8 cellular contexts compared by ENCODE assay signal in genomic region chr11:63888170-63889086, GRCh38. TPM values are rescaled to one million over a fixed set of nuclear protein-coding genes. Genes with fewer than 3 reads are reported as not detected.
DNase-seq lines count a peak whose midpoint lies in the region; ATAC-seq and TF ChIP-seq lines count a peak whose summit lies in the region.

No MANE protein-coding gene starts in this region.

- no peaks in the 10 kb centered on the region for H3K27me3 Mint-ChIP-seq in natural killer cell treated with Interleukin-12 subunit alpha and Interleukin-12 subunit beta and Interleukin-15 and Interleukin-18, amount 100 ng/mL, for 72 hours
- H3K27me3 Mint-ChIP-seq in stimulated activated naive CD8-positive, alpha-beta T cell treated with anti-CD3 and anti-CD28 coated beads, Interleukin-15, Interleukin-2, amounts not matched to agents 100 ng/mL and 50 ng/mL, for 24 hours, result no peaks in the 10 kb centered on the region

- H3K9me3 Mint-ChIP-seq in natural killer cell treated with Interleukin-12 subunit alpha and Interleukin-12 subunit beta and Interleukin-15 and Interleukin-18, amount 100 ng/mL, for 72 hours, result no peaks in the 10 kb centered on the region
- H3K9me3 Mint-ChIP-seq in stimulated activated naive CD8-positive, alpha-beta T cell treated with anti-CD3 and anti-CD28 coated beads, Interleukin-15, Interleukin-2, amounts not matched to agents 100 ng/mL and 50 ng/mL, for 24 hours, result no peaks in the 10 kb centered on the region

- peak; percentile 64 for ATAC-seq in HG02642 (IDR thresholded peaks at IDR 0.05; ENCODE audit: poor library complexity, unreplicated experiment)
- peak; percentile 90 to 94 for ATAC-seq in natural killer cell treated with Interleukin-12 subunit alpha and Interleukin-12 subunit beta and Interleukin-15 and Interleukin-18, amount 100 ng/mL, for 72 hours

- DNase-seq in GF-D8 (lab: John Stamatoyannopoulos, UW) (peak; percentile 82), NCI-H2171 (lab: John Stamatoyannopoulos, UW) (peak; percentile 63), epithelial cell of esophagus (ENCODE audit: low read depth) (peak; percentile 95), RKO (ENCODE audit: low spot score) (no peak)
- peak; percentile 28 to 33 for DNase-seq in activated CD8-positive, alpha-beta memory T cell treated with anti-CD3 and anti-CD28 coated beads for 4 hours (ENCODE audit: low read depth in 2 of 2)
- DNase-seq in natural killer cell treated with Interleukin-12 subunit alpha and Interleukin-12 subunit beta and Interleukin-15 and Interleukin-18, amount 100 ng/mL, for 72 hours (ENCODE audit: low spot score), result peak; percentile 85

- H3K27ac Mint-ChIP-seq in natural killer cell treated with Interleukin-12 subunit alpha and Interleukin-12 subunit beta and Interleukin-15 and Interleukin-18, amount 100 ng/mL, for 72 hours, result peak overlapping the region; percentile 84 to 97
- H3K27ac Mint-ChIP-seq in stimulated activated naive CD8-positive, alpha-beta T cell treated with anti-CD3 and anti-CD28 coated beads, Interleukin-15, Interleukin-2, amounts not matched to agents 100 ng/mL and 50 ng/mL, for 24 hours, result peak overlapping the region; percentile 92

- peaks cover 64 to 67% of the 10 kb centered on the region in 2 donors for H3K4me1 Mint-ChIP-seq in natural killer cell treated with Interleukin-12 subunit alpha and Interleukin-12 subunit beta and Interleukin-15 and Interleukin-18, amount 100 ng/mL, for 72 hours (ENCODE audit: low read depth in 2 of 2)
- peaks cover 79% of the 10 kb centered on the region for H3K4me1 Mint-ChIP-seq in stimulated activated naive CD8-positive, alpha-beta T cell treated with anti-CD3 and anti-CD28 coated beads, Interleukin-15, Interleukin-2, amounts not matched to agents 100 ng/mL and 50 ng/mL, for 24 hours (ENCODE audit: low read depth)

- TF ChIP-seq CTCF in epithelial cell of esophagus (IDR thresholded peaks at IDR 0.05; ENCODE audit: insufficient read depth, low read depth, low read length, missing control alignments), result no peak

- peak overlapping the region; percentile 38 for H3K4me3 ChIP-seq in epithelial cell of esophagus (ENCODE audit: low read length)

- peak overlapping the region; percentile 92 for H3K4me3 Mint-ChIP-seq in natural killer cell treated with Interleukin-12 subunit alpha and Interleukin-12 subunit beta and Interleukin-15 and Interleukin-18, amount 100 ng/mL, for 72 hours
- H3K4me3 Mint-ChIP-seq in stimulated activated naive CD8-positive, alpha-beta T cell treated with anti-CD3 and anti-CD28 coated beads, Interleukin-15, Interleukin-2, amounts not matched to agents 100 ng/mL and 50 ng/mL, for 24 hours, result peak overlapping the region; percentile 85

- no peaks in the 10 kb centered on the region for H3K36me3 Mint-ChIP-seq in natural killer cell treated with Interleukin-12 subunit alpha and Interleukin-12 subunit beta and Interleukin-15 and Interleukin-18, amount 100 ng/mL, for 72 hours
- peaks cover 15% of the 10 kb centered on the region for H3K36me3 Mint-ChIP-seq in stimulated activated naive CD8-positive, alpha-beta T cell treated with anti-CD3 and anti-CD28 coated beads, Interleukin-15, Interleukin-2, amounts not matched to agents 100 ng/mL and 50 ng/mL, for 24 hours (ENCODE audit: low read depth)

RNA-seq across cellular contexts. Expression of gene RCOR2, which starts 28.5 kb away (rescaled TPM):
- total RNA-seq in natural killer cell treated with Interleukin-12 subunit alpha and Interleukin-12 subunit beta and Interleukin-15 and Interleukin-18, amount 100 ng/mL, for 72 hours, result not detected

RNA-seq across cellular contexts. Expression of gene MARK2, which starts 49.5 kb away (rescaled TPM):
- 10 to 100 TPM; 54.9 to 68.5 TPM for total RNA-seq in natural killer cell treated with Interleukin-12 subunit alpha and Interleukin-12 subunit beta and Interleukin-15 and Interleukin-18, amount 100 ng/mL, for 72 hours

RNA-seq across cellular contexts. Expression of gene NAA40, which starts 50.4 kb away (rescaled TPM):
- total RNA-seq in natural killer cell treated with Interleukin-12 subunit alpha and Interleukin-12 subunit beta and Interleukin-15 and Interleukin-18, amount 100 ng/mL, for 72 hours, result 10 to 100 TPM; 29.4 to 43.8 TPM
